ENCODE assay signal across 9 cellular contexts in the genomic region with DNA sequence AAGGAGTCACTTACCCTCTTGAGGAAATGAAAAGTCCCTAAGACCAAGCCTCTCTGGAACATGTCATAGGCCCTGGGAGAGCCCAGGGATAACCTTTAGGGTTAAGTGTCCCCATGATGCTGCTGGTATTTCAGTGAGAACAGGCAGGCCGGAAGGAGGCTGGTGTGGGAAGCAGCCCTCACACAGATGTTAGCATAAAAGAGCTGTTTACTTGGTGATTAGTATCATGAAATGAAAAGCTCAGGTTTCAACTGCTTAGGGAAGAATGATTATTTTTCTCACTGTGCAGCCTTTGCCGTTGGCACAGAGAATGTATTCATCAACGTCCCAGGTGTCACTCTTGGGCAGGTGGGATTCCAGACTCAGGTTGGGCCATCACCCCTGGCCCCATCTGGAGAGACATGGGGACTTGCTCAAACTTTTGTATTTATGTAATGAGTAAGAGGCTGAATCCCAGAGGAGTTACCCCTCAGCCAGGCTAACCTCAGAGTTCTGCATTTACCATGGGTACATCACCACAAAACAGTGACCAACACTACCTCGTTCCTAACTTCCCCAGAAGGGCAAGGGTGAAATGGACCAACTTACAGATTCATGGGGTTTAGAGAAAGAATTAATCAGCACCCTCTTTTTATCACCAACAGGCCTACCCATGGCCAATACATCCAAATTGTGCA.
DNase-seq lines count a peak whose midpoint lies in the region; ATAC-seq, FAIRE-seq and TF ChIP-seq lines count a peak whose summit lies in the region.
"Had no signal": no experiment of that assay in that cellular context is flagged by ENCODE, and none has a peak within 500 bp of the region (broad histone marks: within the 10 kb centered on the region; RNA-seq: fewer than 3 reads in every experiment).

No MANE protein-coding gene starts in this region.

- H3K4me3 ChIP-seq in GM23248 (no peak overlapping the region), fibroblast of villous mesenchyme (ENCODE audit: low read depth, low read length) (no peak overlapping the region), stomach smooth muscle (ENCODE audit: low read length in 2 of 2) (no peak overlapping the region), mesendoderm (ENCODE audit: low read length) (no peak overlapping the region)

- TF ChIP-seq CTCF in fibroblast of villous mesenchyme (IDR thresholded peaks at IDR 0.05; ENCODE audit: insufficient read depth, low read depth, low read length) = no peak

- H3K79me2 ChIP-seq in GM23248 (ENCODE audit: insufficient read depth) (no peaks in the 10 kb centered on the region), mesendoderm (ENCODE audit: control insufficient read depth, insufficient read depth, low read length) (no peaks in the 10 kb centered on the region)

- no peak overlapping the region for H2BK120ac ChIP-seq in mesendoderm (ENCODE audit: low read depth, low read length)

- no peak overlapping the region for H2AFZ ChIP-seq in GM23248

- 33 to 39% methylated on average over 4 of the region's 4 CpGs for WGBS in GM23248 (ENCODE audit: low coverage in 1 of 2, low lambda C conversion rate in 2 of 2, missing lambda C conversion rate in 2 of 2), 2 experiments
- no CpG with 5 or more reads among the region's 4 CpGs for WGBS in mesendoderm (ENCODE audit: extremely low coverage, insufficient coverage, low lambda C conversion rate)

- no peak overlapping the region for H2BK5ac ChIP-seq in mesendoderm (ENCODE audit: low read length)

- H4K8ac ChIP-seq in mesendoderm (ENCODE audit: low read depth, low read length) = no peak overlapping the region

- no peak overlapping the region for H3K23ac ChIP-seq in mesendoderm (ENCODE audit: low read length)

- in situ Hi-C loops in GM23248 (cut with MboI) = no loop called here

- no peaks in the 10 kb centered on the region for H3K9me3 ChIP-seq in GM23248 (ENCODE audit: low read depth)
- H3K9me3 ChIP-seq in stomach smooth muscle (ENCODE audit: control insufficient read depth in 2 of 2, low read length in 2 of 2) = no peaks in the 10 kb centered on the region

- no peak overlapping the region for H3K4ac ChIP-seq in mesendoderm (ENCODE audit: low read depth, low read length)

- H3F3A ChIP-seq in GM23248 (ENCODE audit: insufficient read depth) = peaks cover 5% of the 10 kb centered on the region; the same call in 1 of the 2 replicates

- H3K56ac ChIP-seq in mesendoderm (ENCODE audit: low read length) = no peak overlapping the region

- no peak overlapping the region for H3K4me2 ChIP-seq in GM23248 (ENCODE audit: unreplicated experiment)
- H3K4me2 ChIP-seq in mesendoderm (ENCODE audit: low read length) = no peak overlapping the region

- H3K4me1 ChIP-seq in GM23248 (ENCODE audit: insufficient read depth) (peaks cover 14% of the 10 kb centered on the region), stomach smooth muscle (ENCODE audit: control insufficient read depth, insufficient read depth, low read length) (peaks cover 16% of the 10 kb centered on the region), mesendoderm (ENCODE audit: control insufficient read depth, low read depth, low read length) (no peaks in the 10 kb centered on the region)

- no peak for ATAC-seq in GM19035 (IDR thresholded peaks at IDR 0.05; ENCODE audit: unreplicated experiment)

- no peaks in the 10 kb centered on the region for H3K27me3 ChIP-seq in GM23248 (replicated peaks; ENCODE audit: insufficient read depth)
- no peaks in the 10 kb centered on the region for H3K27me3 ChIP-seq in stomach smooth muscle (ENCODE audit: control insufficient read depth in 1 of 2, insufficient read depth in 2 of 2, low read length in 2 of 2)
- no peaks in the 10 kb centered on the region for H3K27me3 ChIP-seq in mesendoderm (ENCODE audit: insufficient read depth, low read length, poor library complexity)

- DNase-seq in GM23248 (peak; percentile 61), NCI-H345 treated with DMSO at 0.1 percent for 48 hours (lab: John Stamatoyannopoulos, UW; ENCODE audit: unreplicated experiment) (peak; percentile 69), fibroblast of villous mesenchyme (ENCODE audit: low read depth) (peak; percentile 93), mesendoderm (no peak), frontal cortex (ENCODE audit: low spot score in 2 of 2) (no peak), head of caudate nucleus (no peak)

- H2AK5ac ChIP-seq in mesendoderm (ENCODE audit: low read length) = no peak overlapping the region

- H3K9me2 ChIP-seq in GM23248 (ENCODE audit: insufficient read depth) = no peaks in the 10 kb centered on the region

- no peak overlapping the region for H2BK15ac ChIP-seq in mesendoderm (replicated peaks; ENCODE audit: low read depth)

- no peaks in the 10 kb centered on the region for H3K79me1 ChIP-seq in mesendoderm (ENCODE audit: low read length)

- no peak overlapping the region for H3K18ac ChIP-seq in mesendoderm (ENCODE audit: low read length)

- H4K20me1 ChIP-seq in GM23248 (ENCODE audit: insufficient read depth) = no peaks in the 10 kb centered on the region

- FAIRE-seq in frontal cortex (lab: Jason Lieb, UNC) = no peak
- FAIRE-seq: endothelial cell of umbilical vein had no signal

- no peak overlapping the region for H4K5ac ChIP-seq in mesendoderm (ENCODE audit: low read length)

- H3K27ac ChIP-seq in GM23248 (no peak overlapping the region), stomach smooth muscle (ENCODE audit: low read length) (peak overlapping the region; percentile 60), mesendoderm (ENCODE audit: low read depth, low read length) (no peak overlapping the region)

- no peak overlapping the region for H3K9ac ChIP-seq in GM23248
- H3K9ac ChIP-seq in stomach smooth muscle (ENCODE audit: low read length in 2 of 2) = no peak overlapping the region
- no peak overlapping the region for H3K9ac ChIP-seq in mesendoderm (ENCODE audit: low read length)

- no peaks in the 10 kb centered on the region for H3K36me3 ChIP-seq in GM23248 (ENCODE audit: low read depth)
- no peaks in the 10 kb centered on the region for H3K36me3 ChIP-seq in stomach smooth muscle (ENCODE audit: control insufficient read depth in 2 of 2, insufficient read depth in 2 of 2, low read length in 2 of 2)
- H3K36me3 ChIP-seq in mesendoderm (ENCODE audit: control insufficient read depth, insufficient read depth, low read length) = no peaks in the 10 kb centered on the region

- intact Hi-C loops in head of caudate nucleus (cut with DNase I) = no loop called here

Comparison
In these comparisons a context has a peak if more than half of its experiments do, and no peak if none do; other contexts are left out.
1. DNase-seq: peak in GM23248 (single experiment), NCI-H345 treated with DMSO at 0.1 percent for 48 hours (single experiment) and fibroblast of villous mesenchyme (single experiment); none in mesendoderm (single experiment), frontal cortex (0 of 2) and head of caudate nucleus (0 of 42).